Comparison of ENCODE assay signal across 1 cellular context in genomic region chr4:3407930-3408792, GRCh38.
A peak's percentile ranks its signal among the peaks of the same experiment; 100 is the strongest.
TF ChIP-seq lines count a peak whose summit lies in the region.

No MANE protein-coding gene starts in this region.

TF ChIP-seq in HepG2, 621 proteins besides CTCF, POLR2A, EP300 and RAD21 (continued from another document and continues in another):
- TF ChIP-seq ARHGAP35 (CRISPR knock-in tag; IDR thresholded peaks at IDR 0.05; ENCODE audit: borderline replicate concordance) (no peak), ATF1 (CRISPR knock-in tag; IDR thresholded peaks at IDR 0.05) (peak; percentile 54; the same call in 1 of the 2 replicates), MAZ (IDR thresholded peaks at IDR 0.05; ENCODE audit: borderline replicate concordance, low read depth, low read length) (no peak), MAZ (CRISPR knock-in tag; IDR thresholded peaks at IDR 0.05; ENCODE audit: low read depth) (peak; percentile 46), ERF (CRISPR knock-in tag; IDR thresholded peaks at IDR 0.05) (peak; percentile 68; the same call in 1 of the 2 replicates), NAIF1 (CRISPR knock-in tag; IDR thresholded peaks at IDR 0.05; ENCODE audit: borderline replicate concordance) (no peak), AGO2 (optimal IDR thresholded peaks at IDR 0.05; ENCODE audit: low read depth, low read length) (no peak), SIX1 (CRISPR knock-in tag; IDR thresholded peaks at IDR 0.05; ENCODE audit: borderline replicate concordance) (0 out of 2 replicates have a peak, but pooled peaks have one; percentile 16), ZBTB8A (CRISPR knock-in tag; IDR thresholded peaks at IDR 0.05; ENCODE audit: borderline replicate concordance, low read depth) (no peak), ZNF142 (CRISPR knock-in tag; IDR thresholded peaks at IDR 0.05) (peak; percentile 58; the same call in 1 of the 2 replicates), ZNF556 (CRISPR knock-in tag; IDR thresholded peaks at IDR 0.05; ENCODE audit: borderline replicate concordance) (no peak; the same call in 1 of the 2 replicates), ZBTB14 (CRISPR knock-in tag; IDR thresholded peaks at IDR 0.05) (no peak), ZUFSP (CRISPR knock-in tag; IDR thresholded peaks at IDR 0.05; ENCODE audit: borderline replicate concordance) (no peak), ZKSCAN5 (CRISPR knock-in tag; IDR thresholded peaks at IDR 0.05) (no peak), ATF3 (CRISPR knock-in tag; IDR thresholded peaks at IDR 0.05) (0 out of 2 replicates have a peak, but pooled peaks have one; percentile 16), ZNF326 (CRISPR knock-in tag; IDR thresholded peaks at IDR 0.05; ENCODE audit: borderline replicate concordance) (no peak), ZC3H13 (CRISPR knock-in tag; IDR thresholded peaks at IDR 0.05) (no peak), SMC3 (IDR thresholded peaks at IDR 0.05; ENCODE audit: low read length) (no peak), PHF21A (CRISPR knock-in tag; IDR thresholded peaks at IDR 0.05) (peak; percentile 79; the same call in 1 of the 2 replicates), JUN (CRISPR knock-in tag; IDR thresholded peaks at IDR 0.05) (no peak), ZBTB10 (CRISPR knock-in tag; IDR thresholded peaks at IDR 0.05; ENCODE audit: borderline replicate concordance) (0 out of 2 replicates have a peak, but pooled peaks have one; percentile 51), ATRX (CRISPR knock-in tag; IDR thresholded peaks at IDR 0.05; ENCODE audit: borderline replicate concordance) (no peak), ZNF431 (CRISPR knock-in tag; IDR thresholded peaks at IDR 0.05; ENCODE audit: borderline replicate concordance, low read depth) (no peak), TMF1 (CRISPR knock-in tag; IDR thresholded peaks at IDR 0.05; ENCODE audit: low read depth) (0 out of 2 replicates have a peak, but pooled peaks have one; percentile 44), KLF13 (CRISPR knock-in tag; IDR thresholded peaks at IDR 0.05) (no peak), ZNF251 (CRISPR knock-in tag; IDR thresholded peaks at IDR 0.05) (no peak), ZNF329 (CRISPR knock-in tag; IDR thresholded peaks at IDR 0.05; ENCODE audit: low read depth) (no peak), RFX5 (IDR thresholded peaks at IDR 0.05; ENCODE audit: low read depth, low read length) (no peak), RAD51 (IDR thresholded peaks at IDR 0.05; ENCODE audit: borderline replicate concordance) (no peak), HMGXB4 (CRISPR knock-in tag; IDR thresholded peaks at IDR 0.05; ENCODE audit: borderline replicate concordance in 1 of 2, low read depth in 1 of 2) (peak; percentile 47; a peak in 3 of 4 replicates), ZNF281 (CRISPR knock-in tag; IDR thresholded peaks at IDR 0.05; ENCODE audit: borderline replicate concordance) (peak; percentile 69; the same call in 1 of the 2 replicates), MTF1 (CRISPR knock-in tag; IDR thresholded peaks at IDR 0.05) (no peak; the same call in 1 of the 2 replicates), DMTF1 (CRISPR knock-in tag; IDR thresholded peaks at IDR 0.05) (no peak), SNAPC2 (CRISPR knock-in tag; IDR thresholded peaks at IDR 0.05) (no peak), RARA (CRISPR knock-in tag; IDR thresholded peaks at IDR 0.05) (peak; percentile 99), U2AF1 (optimal IDR thresholded peaks at IDR 0.05; ENCODE audit: low read depth, low read length) (no peak), ATF7-NPFF (CRISPR knock-in tag; IDR thresholded peaks at IDR 0.05; ENCODE audit: low read depth) (peak; percentile 83; the same call in 1 of the 2 replicates), MTA3 (CRISPR knock-in tag; IDR thresholded peaks at IDR 0.05) (no peak), ZNF225 (CRISPR knock-in tag; IDR thresholded peaks at IDR 0.05) (no peak), ZNF572 (CRISPR knock-in tag; IDR thresholded peaks at IDR 0.05) (0 out of 2 replicates have a peak, but pooled peaks have one; percentile 54), CREB3 (CRISPR knock-in tag; IDR thresholded peaks at IDR 0.05) (no peak), ZNF619 (CRISPR knock-in tag; IDR thresholded peaks at IDR 0.05) (no peak)
